In genomic region chr10:50281967-50282522, GRCh38 we compare ENCODE assay signal across 19 cellular contexts.
"Had no signal": no experiment of that assay in that cellular context is flagged by ENCODE, and none has a peak within 500 bp of the region (broad histone marks: within the 10 kb centered on the region; RNA-seq: fewer than 3 reads in every experiment).

No MANE protein-coding gene starts in this region.

- ATAC-seq: gastrocnemius medialis, heart right ventricle, left cardiac atrium, left lung, left ventricle myocardium superior, lower lobe of right lung, mucosa of descending colon had no signal

- H3K4me3 ChIP-seq: coronary artery, dorsolateral prefrontal cortex, esophagus squamous epithelium, gastrocnemius medialis, heart right ventricle, left lung, lower lobe of right lung, mucosa of descending colon had no signal

- H3K9me3 ChIP-seq: esophagus squamous epithelium, gastrocnemius medialis, heart right ventricle, left lung, lower lobe of right lung, mucosa of descending colon had no signal

- H3K27ac ChIP-seq: coronary artery, dorsolateral prefrontal cortex, esophagus squamous epithelium, gastrocnemius medialis, heart right ventricle, left lung, lower lobe of right lung had no signal

- H3K36me3 ChIP-seq: esophagus squamous epithelium, gastrocnemius medialis, heart right ventricle, left lung, lower lobe of right lung had no signal

- DNase-seq: dermis blood vessel endothelial cell; dorsolateral prefrontal cortex; effector CD4-positive, alpha-beta T cell; effector memory CD4-positive, alpha-beta T cell; esophagus squamous epithelium; foreskin fibroblast; foreskin melanocyte; gastrocnemius medialis; glutamatergic neuron; head of caudate nucleus; heart right ventricle; hippocampal formation; left cardiac atrium; left lung; left ventricle myocardium superior; lower lobe of right lung; mesenchymal stem cell; mucosa of descending colon had no signal

- H3K27me3 ChIP-seq: dorsolateral prefrontal cortex, esophagus squamous epithelium, gastrocnemius medialis, left lung had no signal

- H3K4me1 ChIP-seq: gastrocnemius medialis, left lung had no signal
